In genomic region chr4:182585321-182585720, GRCh38 we compare ENCODE assay signal across 15 cellular contexts.
"Had no signal": no experiment of that assay in that cellular context is flagged by ENCODE, and none has a peak within 500 bp of the region (broad histone marks: within the 10 kb centered on the region; RNA-seq: fewer than 3 reads in every experiment).

No MANE protein-coding gene starts in this region.

- H3K4me3 ChIP-seq: esophagus muscularis mucosa, ovary, sigmoid colon had no signal

- H3K36me3 Mint-ChIP-seq: activated naive CD8-positive, alpha-beta T cell treated with anti-CD3 and anti-CD28 coated beads, Interleukin-2, amount 10 ng/mL, durations not matched to agents 7 days and 5 days had no signal

- H3K9me3 Mint-ChIP-seq: activated CD4-positive, alpha-beta memory T cell treated with anti-CD3 and anti-CD28 coated beads, Interleukin-2, amount 10 ng/mL, durations not matched to agents 7 days and 5 days; activated naive CD8-positive, alpha-beta T cell treated with anti-CD3 and anti-CD28 coated beads, Interleukin-2, amount 10 ng/mL, durations not matched to agents 7 days and 5 days had no signal

- DNase-seq: activated CD4-positive, alpha-beta memory T cell treated with anti-CD3 and anti-CD28 coated beads, Interleukin-2, amount 10 ng/mL, durations not matched to agents 7 days and 5 days; activated gamma-delta T cell treated with Interleukin-2 at 50 U/mL for 16 hours; activated naive CD8-positive, alpha-beta T cell treated with anti-CD3 and anti-CD28 coated beads, Interleukin-2, amount 10 ng/mL, durations not matched to agents 7 days and 5 days; activated T-cell treated with anti-CD3 and anti-CD28 coated beads, Interleukin-2, amount 50 U/mL, for 48 hours; aorta; head of caudate nucleus; kidney glomerular epithelial cell; ovary; sigmoid colon; stimulated activated CD4-positive, alpha-beta T cell treated with anti-CD3 and anti-CD28 coated beads, Interleukin-12 subunit alpha, Interleukin-12 subunit beta, amount 100 ng/mL, for 4 hours; stimulated activated naive CD4-positive, alpha-beta T cell treated with Interleukin-2 at 50 U/mL for 16 hours; trophoblast cell had no signal

- H3K36me3 ChIP-seq: esophagus muscularis mucosa, ovary, sigmoid colon had no signal

- H3K27ac ChIP-seq: esophagus muscularis mucosa, ovary, sigmoid colon had no signal

- H3K4me1 Mint-ChIP-seq: activated CD4-positive, alpha-beta memory T cell treated with anti-CD3 and anti-CD28 coated beads, Interleukin-2, amount 10 ng/mL, durations not matched to agents 7 days and 5 days; activated naive CD8-positive, alpha-beta T cell treated with anti-CD3 and anti-CD28 coated beads, Interleukin-2, amount 10 ng/mL, durations not matched to agents 7 days and 5 days had no signal

- H3K9me3 ChIP-seq: ovary, sigmoid colon had no signal

- H3K4me1 ChIP-seq: esophagus muscularis mucosa, sigmoid colon had no signal

- H3K4me3 Mint-ChIP-seq: activated CD4-positive, alpha-beta memory T cell treated with anti-CD3 and anti-CD28 coated beads, Interleukin-2, amount 10 ng/mL, durations not matched to agents 7 days and 5 days; activated naive CD8-positive, alpha-beta T cell treated with anti-CD3 and anti-CD28 coated beads, Interleukin-2, amount 10 ng/mL, durations not matched to agents 7 days and 5 days; neural crest cell had no signal

- FAIRE-seq: bronchial epithelial cell had no signal

- H3K27ac Mint-ChIP-seq: activated CD4-positive, alpha-beta memory T cell treated with anti-CD3 and anti-CD28 coated beads, Interleukin-2, amount 10 ng/mL, durations not matched to agents 7 days and 5 days; activated naive CD8-positive, alpha-beta T cell treated with anti-CD3 and anti-CD28 coated beads, Interleukin-2, amount 10 ng/mL, durations not matched to agents 7 days and 5 days had no signal

- H3K27me3 ChIP-seq: esophagus muscularis mucosa, sigmoid colon had no signal

- H3K27me3 Mint-ChIP-seq: activated CD4-positive, alpha-beta memory T cell treated with anti-CD3 and anti-CD28 coated beads, Interleukin-2, amount 10 ng/mL, durations not matched to agents 7 days and 5 days; activated naive CD8-positive, alpha-beta T cell treated with anti-CD3 and anti-CD28 coated beads, Interleukin-2, amount 10 ng/mL, durations not matched to agents 7 days and 5 days had no signal
